In genomic region chr12:108826807-108827721, GRCh38 we compare ENCODE assay signal across 9 cellular contexts. TPM values are rescaled to one million over a fixed set of nuclear protein-coding genes. Genes with fewer than 3 reads are reported as not detected.
DNase-seq lines count a peak whose midpoint lies in the region; TF ChIP-seq lines count a peak whose summit lies in the region.
"Had no signal": no experiment of that assay in that cellular context is flagged by ENCODE, and none has a peak within 500 bp of the region (broad histone marks: within the 10 kb centered on the region; RNA-seq: fewer than 3 reads in every experiment).

No MANE protein-coding gene starts in this region.

- no peak for DNase-seq in activated CD4-positive, alpha-beta memory T cell treated with anti-CD3 and anti-CD28 coated beads, Interleukin-2, amount 10 ng/mL, durations not matched to agents 7 days and 5 days
- DNase-seq in activated CD4-positive, alpha-beta memory T cell treated with anti-CD3 and anti-CD28 coated beads for 36 hours: no peak
- peak in 15 of 61 donors; percentile 11 to 74 (median 24) for DNase-seq in caudate nucleus (lab: John Stamatoyannopoulos, UW)
- peak; percentile 27 for DNase-seq in midbrain (lab: John Stamatoyannopoulos, UW)
- DNase-seq in tibial nerve (ENCODE audit: low spot score in 2 of 2): no peak
- DNase-seq in mucosa of gallbladder (ENCODE audit: low spot score): no peak
- DNase-seq in NCI-H1105 (lab: John Stamatoyannopoulos, UW): no peak
- no peak for DNase-seq in NCI-H2081 (lab: John Stamatoyannopoulos, UW)

- H3K27ac Mint-ChIP-seq in activated CD4-positive, alpha-beta memory T cell treated with anti-CD3 and anti-CD28 coated beads, Interleukin-2, amount 10 ng/mL, durations not matched to agents 7 days and 5 days: peak overlapping the region; percentile 64
- no peak overlapping the region for H3K27ac Mint-ChIP-seq in activated CD4-positive, alpha-beta memory T cell treated with anti-CD3 and anti-CD28 coated beads for 36 hours

- H3K9me3 ChIP-seq in tibial nerve: no peaks in the 10 kb centered on the region

- no peak for TF ChIP-seq CTCF in tibial nerve (IDR thresholded peaks at IDR 0.05)

- peaks cover 65% of the 10 kb centered on the region for H3K36me3 Mint-ChIP-seq in activated CD4-positive, alpha-beta memory T cell treated with anti-CD3 and anti-CD28 coated beads, Interleukin-2, amount 10 ng/mL, durations not matched to agents 7 days and 5 days (ENCODE audit: low read depth)
- peaks cover 31% of the 10 kb centered on the region for H3K36me3 Mint-ChIP-seq in activated CD4-positive, alpha-beta memory T cell treated with anti-CD3 and anti-CD28 coated beads for 36 hours

- peaks cover 0 to 100% (median 68%) of the 10 kb centered on the region in 4 donors for H3K4me1 ChIP-seq in tibial nerve

- peak in 1 of 2 donors; percentile 13 for TF ChIP-seq POLR2A in tibial nerve (IDR thresholded peaks at IDR 0.05)

- no peaks in the 10 kb centered on the region for H3K27me3 Mint-ChIP-seq in activated CD4-positive, alpha-beta memory T cell treated with anti-CD3 and anti-CD28 coated beads, Interleukin-2, amount 10 ng/mL, durations not matched to agents 7 days and 5 days
- no peaks in the 10 kb centered on the region for H3K27me3 Mint-ChIP-seq in activated CD4-positive, alpha-beta memory T cell treated with anti-CD3 and anti-CD28 coated beads for 36 hours

- H3K27me3 ChIP-seq in tibial nerve: no peaks in the 10 kb centered on the region

- 11% methylated on average over 20 of the region's 20 CpGs for WGBS in tibial nerve, 2 donors

- H3K36me3 ChIP-seq in tibial nerve: peaks cover 0 to 10% (median 0%) of the 10 kb centered on the region in 3 donors

- intact Hi-C loops in activated CD4-positive, alpha-beta memory T cell treated with anti-CD3 and anti-CD28 coated beads for 36 hours (cut with micrococcal nuclease): no loop called here

- CTCF ChIA-PET in activated CD4-positive, alpha-beta memory T cell treated with anti-CD3 and anti-CD28 coated beads, Interleukin-2, amount 10 ng/mL, durations not matched to agents 7 days and 5 days (lab: Charles Lee): interaction anchor here (1.0 to 1.7 kb wide), 2 partner anchors 8 to 23 kb away, joined by 3 to 4 read pairs; no protein-coding TSS in a partner anchor
- CTCF ChIA-PET in activated CD4-positive, alpha-beta memory T cell treated with anti-CD3 and anti-CD28 coated beads for 36 hours (lab: Charles Lee): interaction anchor here (1.7 kb wide), 2 partner anchors 24 to 162 kb away, joined by 4 to 6 read pairs; no protein-coding TSS in a partner anchor

- no peaks in the 10 kb centered on the region for H3K9me3 Mint-ChIP-seq in activated CD4-positive, alpha-beta memory T cell treated with anti-CD3 and anti-CD28 coated beads, Interleukin-2, amount 10 ng/mL, durations not matched to agents 7 days and 5 days
- H3K9me3 Mint-ChIP-seq in activated CD4-positive, alpha-beta memory T cell treated with anti-CD3 and anti-CD28 coated beads for 36 hours: no peaks in the 10 kb centered on the region

- peak overlapping the region; percentile 17 to 44 (median 20) for H3K4me3 ChIP-seq in tibial nerve

- peak overlapping the region; percentile 80 for H3K27ac ChIP-seq in caudate nucleus (ENCODE audit: low read depth, low read length)
- peak overlapping the region; percentile 74 to 90 (median 84) for H3K27ac ChIP-seq in tibial nerve

- POLR2A ChIA-PET in activated CD4-positive, alpha-beta memory T cell treated with anti-CD3 and anti-CD28 coated beads, Interleukin-2, amount 10 ng/mL, durations not matched to agents 7 days and 5 days (lab: Charles Lee): interaction anchor here (2.4 to 7.5 kb wide), 2 partner anchors 11 to 31 kb away, joined by 19 to 45 read pairs; partner anchors contain the start of gene SSH1
- POLR2A ChIA-PET in activated CD4-positive, alpha-beta memory T cell treated with anti-CD3 and anti-CD28 coated beads for 36 hours (lab: Charles Lee): interaction anchor here (1.2 to 1.5 kb wide), 2 partner anchors 11 to 30 kb away, joined by 3 to 4 read pairs; partner anchors contain the start of gene SSH1

- peaks cover 88% of the 10 kb centered on the region for H3K4me1 Mint-ChIP-seq in activated CD4-positive, alpha-beta memory T cell treated with anti-CD3 and anti-CD28 coated beads, Interleukin-2, amount 10 ng/mL, durations not matched to agents 7 days and 5 days
- peaks cover 42% of the 10 kb centered on the region for H3K4me1 Mint-ChIP-seq in activated CD4-positive, alpha-beta memory T cell treated with anti-CD3 and anti-CD28 coated beads for 36 hours (ENCODE audit: low read depth)

- TF ChIP-seq EP300 in tibial nerve (IDR thresholded peaks at IDR 0.05): peak in 1 of 2 donors; percentile 64

- no peak overlapping the region for H3K4me3 Mint-ChIP-seq in activated CD4-positive, alpha-beta memory T cell treated with anti-CD3 and anti-CD28 coated beads, Interleukin-2, amount 10 ng/mL, durations not matched to agents 7 days and 5 days
- H3K4me3 Mint-ChIP-seq in activated CD4-positive, alpha-beta memory T cell treated with anti-CD3 and anti-CD28 coated beads for 36 hours: no peak overlapping the region

RNA-seq across cellular contexts. Expression of gene SSH1, which starts 30.3 kb away (rescaled TPM):
- 10 to 100 TPM; 56.7 to 57.4 TPM for total RNA-seq in activated CD4-positive, alpha-beta memory T cell treated with anti-CD3 and anti-CD28 coated beads, Interleukin-2, amount 10 ng/mL, durations not matched to agents 7 days and 5 days
- 10 to 100 TPM; 27.4 to 30.2 TPM for total RNA-seq in activated CD4-positive, alpha-beta memory T cell treated with anti-CD3 and anti-CD28 coated beads for 36 hours
- total RNA-seq in tibial nerve: 10 to 100 TPM; 23.6 to 66.9 (median 28.0) TPM
- 60.1 TPM for total RNA-seq in mucosa of gallbladder

RNA-seq across cellular contexts. Expression of gene DAO, which starts 52.8 kb away (rescaled TPM):
- not detected for total RNA-seq in activated CD4-positive, alpha-beta memory T cell treated with anti-CD3 and anti-CD28 coated beads, Interleukin-2, amount 10 ng/mL, durations not matched to agents 7 days and 5 days
- total RNA-seq in activated CD4-positive, alpha-beta memory T cell treated with anti-CD3 and anti-CD28 coated beads for 36 hours: not detected
- total RNA-seq in tibial nerve: not detected
- not detected for total RNA-seq in mucosa of gallbladder
- total RNA-seq: T-helper 1 cell treated with Interleukin-12 subunit alpha and Interleukin-12 subunit beta and Interleukin-4 antibody, amounts not matched to agents 30 ng/mL and 1 ng/mL, for 36 hours had no signal
